Comparison of ENCODE assay signal across 11 cellular contexts in genomic region chr2:68789603-68790002, GRCh38. TPM values are rescaled to one million over a fixed set of nuclear protein-coding genes. Genes with fewer than 3 reads are reported as not detected.
DNase-seq lines count a peak whose midpoint lies in the region; ATAC-seq and TF ChIP-seq lines count a peak whose summit lies in the region.
"Had no signal": no experiment of that assay in that cellular context is flagged by ENCODE, and none has a peak within 500 bp of the region (broad histone marks: within the 10 kb centered on the region; RNA-seq: fewer than 3 reads in every experiment).

No MANE protein-coding gene starts in this region.

- no peaks in the 10 kb centered on the region for H3K27me3 Mint-ChIP-seq in CD4-positive, alpha-beta memory T cell
- H3K27me3 Mint-ChIP-seq in activated CD4-positive, alpha-beta memory T cell treated with anti-CD3 and anti-CD28 coated beads, Interleukin-2, amount 10 ng/mL, durations not matched to agents 7 days and 5 days: no peaks in the 10 kb centered on the region
- H3K27me3 Mint-ChIP-seq: dendritic cell treated with granulocyte-macrophage colony-stimulating factor and Interleukin-4, amounts not matched to agents 40 ng/mL and 50 ng/mL, for 4 days had no signal

- CTCF ChIA-PET in CD4-positive, alpha-beta memory T cell (lab: Charles Lee; ENCODE audit: partially characterized antibody): interaction anchor here (1.0 to 4.8 kb wide), 5 partner anchors 10 to 136 kb away, joined by 3 to 52 read pairs (median 12); no protein-coding TSS in a partner anchor
- CTCF ChIA-PET in activated CD4-positive, alpha-beta memory T cell treated with anti-CD3 and anti-CD28 coated beads, Interleukin-2, amount 10 ng/mL, durations not matched to agents 7 days and 5 days (lab: Charles Lee): interaction anchor here (1.1 to 1.2 kb wide), 2 partner anchors 24 to 40 kb away, joined by 3 read pairs; no protein-coding TSS in a partner anchor

- H3K36me3 Mint-ChIP-seq in CD4-positive, alpha-beta memory T cell: peaks cover 36 to 44% of the 10 kb centered on the region in 2 donors
- peaks cover 53% of the 10 kb centered on the region for H3K36me3 Mint-ChIP-seq in activated CD4-positive, alpha-beta memory T cell treated with anti-CD3 and anti-CD28 coated beads, Interleukin-2, amount 10 ng/mL, durations not matched to agents 7 days and 5 days (ENCODE audit: low read depth)

- peaks cover 78% of the 10 kb centered on the region for H3K4me1 ChIP-seq in CD4-positive, alpha-beta memory T cell (ENCODE audit: insufficient read depth, low read length)

- H3K27ac ChIP-seq in CD4-positive, alpha-beta memory T cell (ENCODE audit: low read depth, low read length): peak overlapping the region; percentile 15
- H3K27ac ChIP-seq in caudate nucleus (ENCODE audit: low read depth, low read length): no peak overlapping the region

- peak overlapping the region in 6 of 7 donors; percentile 71 to 90 (median 82) for H3K27ac Mint-ChIP-seq in CD4-positive, alpha-beta memory T cell
- peak overlapping the region; percentile 27 for H3K27ac Mint-ChIP-seq in activated CD4-positive, alpha-beta memory T cell treated with anti-CD3 and anti-CD28 coated beads, Interleukin-2, amount 10 ng/mL, durations not matched to agents 7 days and 5 days
- H3K27ac Mint-ChIP-seq: dendritic cell treated with granulocyte-macrophage colony-stimulating factor and Interleukin-4, amounts not matched to agents 40 ng/mL and 50 ng/mL, for 4 days; T-helper 1 cell treated with Interleukin-12 subunit alpha and Interleukin-12 subunit beta and Interleukin-4 antibody, amounts not matched to agents 30 μg/mL and 1 μg/mL, for 36 hours had no signal

- H3K9me3 Mint-ChIP-seq in CD4-positive, alpha-beta memory T cell: peaks cover 0 to 2% (median 0%) of the 10 kb centered on the region in 8 donors
- no peaks in the 10 kb centered on the region for H3K9me3 Mint-ChIP-seq in activated CD4-positive, alpha-beta memory T cell treated with anti-CD3 and anti-CD28 coated beads, Interleukin-2, amount 10 ng/mL, durations not matched to agents 7 days and 5 days
- H3K9me3 Mint-ChIP-seq: dendritic cell treated with granulocyte-macrophage colony-stimulating factor and Interleukin-4, amounts not matched to agents 40 ng/mL and 50 ng/mL, for 4 days; T-helper 1 cell treated with Interleukin-12 subunit alpha and Interleukin-12 subunit beta and Interleukin-4 antibody, amounts not matched to agents 30 μg/mL and 1 μg/mL, for 36 hours had no signal

- H3K4me3 Mint-ChIP-seq in CD4-positive, alpha-beta memory T cell: peak overlapping the region in 2 of 8 donors; percentile 4 to 12
- no peak overlapping the region for H3K4me3 Mint-ChIP-seq in activated CD4-positive, alpha-beta memory T cell treated with anti-CD3 and anti-CD28 coated beads, Interleukin-2, amount 10 ng/mL, durations not matched to agents 7 days and 5 days
- H3K4me3 Mint-ChIP-seq: dendritic cell treated with granulocyte-macrophage colony-stimulating factor and Interleukin-4, amounts not matched to agents 40 ng/mL and 50 ng/mL, for 4 days; T-helper 1 cell treated with Interleukin-12 subunit alpha and Interleukin-12 subunit beta and Interleukin-4 antibody, amounts not matched to agents 30 μg/mL and 1 μg/mL, for 36 hours had no signal

- peaks cover 69% of the 10 kb centered on the region for H3K36me3 ChIP-seq in CD4-positive, alpha-beta memory T cell (ENCODE audit: insufficient read depth, low read length)

- no peak for TF ChIP-seq POLR2A in erythroblast (IDR thresholded peaks at IDR 0.05; ENCODE audit: low read length)

- H3K4me1 Mint-ChIP-seq in CD4-positive, alpha-beta memory T cell: peaks cover 41 to 53% (median 48%) of the 10 kb centered on the region in 4 donors
- H3K4me1 Mint-ChIP-seq in activated CD4-positive, alpha-beta memory T cell treated with anti-CD3 and anti-CD28 coated beads, Interleukin-2, amount 10 ng/mL, durations not matched to agents 7 days and 5 days: peaks cover 39% of the 10 kb centered on the region

- no peaks in the 10 kb centered on the region for H3K9me3 ChIP-seq in CD4-positive, alpha-beta memory T cell (ENCODE audit: control insufficient read depth in 1 of 2, low read length in 2 of 2)

- no peak for DNase-seq in CD4-positive, alpha-beta memory T cell
- no peak for DNase-seq in activated CD4-positive, alpha-beta memory T cell treated with anti-CD3 and anti-CD28 coated beads, Interleukin-2, amount 10 ng/mL, durations not matched to agents 7 days and 5 days
- DNase-seq in erythroblast (lab: John Stamatoyannopoulos, UW) (no peak), NCI-H146 treated with DMSO at 0.1 percent for 48 hours (lab: John Stamatoyannopoulos, UW; ENCODE audit: unreplicated experiment) (no peak), caudate nucleus (lab: John Stamatoyannopoulos, UW) (no peak), NCI-H2196 (lab: John Stamatoyannopoulos, UW; ENCODE audit: unreplicated experiment) (no peak)
- DNase-seq: DMS79 treated with DMSO at 0.1 percent for 48 hours had no signal

- POLR2A ChIA-PET in CD4-positive, alpha-beta memory T cell (lab: Charles Lee; ENCODE audit: partially characterized antibody): interaction anchor here (1.7 to 3.5 kb wide), 6 partner anchors 14 to 44 kb away, joined by 3 to 23 read pairs (median 8); no protein-coding TSS in a partner anchor
- POLR2A ChIA-PET in activated CD4-positive, alpha-beta memory T cell treated with anti-CD3 and anti-CD28 coated beads, Interleukin-2, amount 10 ng/mL, durations not matched to agents 7 days and 5 days (lab: Charles Lee): interaction anchor here (0.8 to 2.4 kb wide), 3 partner anchors 15 to 323 kb away, joined by 3 to 13 read pairs (median 4); partner anchors contain the start of genes APLF and FBXO48

- intact Hi-C loops in CD4-positive, alpha-beta memory T cell (cut with micrococcal nuclease): loop anchor here (5.0 kb wide), 1 partner anchor 38 kb away; no protein-coding TSS in a partner anchor

- H3K27me3 ChIP-seq in CD4-positive, alpha-beta memory T cell (ENCODE audit: insufficient read depth, low read length): no peaks in the 10 kb centered on the region

- ATAC-seq in GM19025 (IDR thresholded peaks at IDR 0.05; ENCODE audit: low read depth, unreplicated experiment): peak; percentile 99
- peak; percentile 99 for ATAC-seq in HG02938 (IDR thresholded peaks at IDR 0.05; ENCODE audit: unreplicated experiment)

- no peak overlapping the region for H3K4me3 ChIP-seq in CD4-positive, alpha-beta memory T cell (ENCODE audit: low read length in 2 of 2)

RNA-seq across cellular contexts. Expression of gene ARHGAP25, which starts 55.0 kb away (rescaled TPM):
- total RNA-seq in CD4-positive, alpha-beta memory T cell: 100 to 1,000 TPM; 162 to 163 TPM
- 100 to 1,000 TPM in 1 of 2 donors, 10 to 100 TPM in 1; 37.1 to 125 TPM for polyA plus RNA-seq in CD4-positive, alpha-beta memory T cell
- total RNA-seq in activated CD4-positive, alpha-beta memory T cell treated with anti-CD3 and anti-CD28 coated beads, Interleukin-2, amount 10 ng/mL, durations not matched to agents 7 days and 5 days: 100 to 1,000 TPM; 128 to 132 TPM
